25 cellular contexts compared by ENCODE assay signal in genomic region chr11:122036493-122036892, GRCh38.
"Had no signal": no experiment of that assay in that cellular context is flagged by ENCODE, and none has a peak within 500 bp of the region (broad histone marks: within the 10 kb centered on the region; RNA-seq: fewer than 3 reads in every experiment).

No MANE protein-coding gene starts in this region.

- H3K9me3 ChIP-seq: adrenal gland, heart right ventricle, left lung, lower lobe of right lung, right lobe of liver, upper lobe of left lung had no signal

- H3K27me3 ChIP-seq: adrenal gland, foreskin keratinocyte, heart right ventricle, left lung, right lobe of liver, upper lobe of left lung had no signal

- H3K4me1 ChIP-seq: adrenal gland, left lung, lower lobe of right lung, right lobe of liver, upper lobe of left lung had no signal

- H3K4me1 Mint-ChIP-seq: activated CD4-positive, alpha-beta T cell treated with anti-CD3 and anti-CD28 coated beads for 36 hours; activated CD8-positive, alpha-beta memory T cell treated with anti-CD3 and anti-CD28 coated beads, Interleukin-2, amount 10 ng/mL, durations not matched to agents 7 days and 5 days; naive B cell; stimulated activated memory B cell treated with anti-CD40 and anti-IgM and Interleukin-4, amounts not matched to agents 10 μg/mL and 1 μg/mL and 100 μg/mL, for 72 hours; stimulated activated naive CD8-positive, alpha-beta T cell treated with anti-CD3 and anti-CD28 coated beads, Interleukin-15, amount 100 ng/mL, for 72 hours had no signal

- H3K36me3 ChIP-seq: adrenal gland, heart right ventricle, left lung, lower lobe of right lung, right lobe of liver, upper lobe of left lung had no signal

- H3K27ac ChIP-seq: adrenal gland, foreskin keratinocyte, left lung, lower lobe of right lung, right lobe of liver, upper lobe of left lung had no signal

- H3K27me3 Mint-ChIP-seq: activated CD8-positive, alpha-beta memory T cell treated with anti-CD3 and anti-CD28 coated beads, Interleukin-2, amount 10 ng/mL, durations not matched to agents 7 days and 5 days had no signal

- FAIRE-seq: endothelial cell of umbilical vein, small intestine had no signal

- ATAC-seq: activated CD4-positive, alpha-beta T cell treated with anti-CD3 and anti-CD28 coated beads for 36 hours; activated CD8-positive, alpha-beta memory T cell treated with anti-CD3 and anti-CD28 coated beads, Interleukin-2, amount 10 ng/mL, durations not matched to agents 7 days and 5 days; activated CD8-positive, alpha-beta T cell treated with anti-CD3 and anti-CD28 coated beads, Interleukin-2, amount 10 ng/mL, durations not matched to agents 7 days and 5 days; foreskin keratinocyte; left lung; lower lobe of right lung; right lobe of liver; stimulated activated memory B cell treated with anti-CD40 and anti-IgM and Interleukin-4, amounts not matched to agents 10 μg/mL and 1 μg/mL and 100 μg/mL, for 72 hours; stimulated activated naive CD8-positive, alpha-beta T cell treated with anti-CD3 and anti-CD28 coated beads, Interleukin-15, amount 100 ng/mL, for 72 hours had no signal

- H3K9me3 Mint-ChIP-seq: stimulated activated memory B cell treated with anti-CD40 and anti-IgM and Interleukin-4, amounts not matched to agents 10 μg/mL and 1 μg/mL and 100 μg/mL, for 72 hours had no signal

- H3K4me3 Mint-ChIP-seq: activated CD4-positive, alpha-beta T cell treated with anti-CD3 and anti-CD28 coated beads for 36 hours; activated CD8-positive, alpha-beta memory T cell treated with anti-CD3 and anti-CD28 coated beads, Interleukin-2, amount 10 ng/mL, durations not matched to agents 7 days and 5 days; activated CD8-positive, alpha-beta T cell treated with anti-CD3 and anti-CD28 coated beads, Interleukin-2, amount 10 ng/mL, durations not matched to agents 7 days and 5 days; activated naive CD8-positive, alpha-beta T cell; naive B cell; neural crest cell; stimulated activated memory B cell treated with anti-CD40 and anti-IgM and Interleukin-4, amounts not matched to agents 10 μg/mL and 1 μg/mL and 100 μg/mL, for 72 hours; stimulated activated naive CD8-positive, alpha-beta T cell treated with anti-CD3 and anti-CD28 coated beads, Interleukin-15, amount 100 ng/mL, for 72 hours had no signal

- DNase-seq: activated CD4-positive, alpha-beta T cell treated with anti-CD3 and anti-CD28 coated beads for 36 hours; activated CD4-positive, CD25-positive, alpha-beta regulatory T cell; activated CD8-positive, alpha-beta memory T cell treated with anti-CD3 and anti-CD28 coated beads, Interleukin-2, amount 10 ng/mL, durations not matched to agents 7 days and 5 days; activated CD8-positive, alpha-beta T cell treated with anti-CD3 and anti-CD28 coated beads, Interleukin-2, amount 10 ng/mL, durations not matched to agents 7 days and 5 days; activated naive CD4-positive, alpha-beta T cell treated with Interleukin-2 at 50 U/mL for 16 hours; activated T-cell treated with anti-CD3 and anti-CD28 coated beads, Interleukin-2, amount 50 U/mL, for 48 hours; adrenal gland; aorta; foreskin keratinocyte; heart right ventricle; left lung; lower lobe of right lung; naive B cell; occipital lobe; right lobe of liver; small intestine; stimulated activated CD4-positive, alpha-beta T cell treated with anti-CD3 and anti-CD28 coated beads, Interleukin-4, amount 100 ng/mL, for 4 hours; stimulated activated CD8-positive, alpha-beta memory T cell treated with anti-CD3 and anti-CD28 coated beads, Interleukin-4, amount 100 ng/mL, for 48 hours; stimulated activated naive CD8-positive, alpha-beta T cell treated with anti-CD3 and anti-CD28 coated beads, Interleukin-15, amount 100 ng/mL, for 72 hours; substantia nigra; upper lobe of left lung had no signal

- H3K4me3 ChIP-seq: adrenal gland, heart right ventricle, left lung, lower lobe of right lung, right lobe of liver, upper lobe of left lung had no signal

- H3K36me3 Mint-ChIP-seq: activated CD8-positive, alpha-beta memory T cell treated with anti-CD3 and anti-CD28 coated beads, Interleukin-2, amount 10 ng/mL, durations not matched to agents 7 days and 5 days; activated naive CD8-positive, alpha-beta T cell; naive B cell; stimulated activated memory B cell treated with anti-CD40 and anti-IgM and Interleukin-4, amounts not matched to agents 10 μg/mL and 1 μg/mL and 100 μg/mL, for 72 hours had no signal

- H3K27ac Mint-ChIP-seq: activated CD4-positive, alpha-beta T cell treated with anti-CD3 and anti-CD28 coated beads for 36 hours; activated CD8-positive, alpha-beta memory T cell treated with anti-CD3 and anti-CD28 coated beads, Interleukin-2, amount 10 ng/mL, durations not matched to agents 7 days and 5 days; activated CD8-positive, alpha-beta T cell treated with anti-CD3 and anti-CD28 coated beads, Interleukin-2, amount 10 ng/mL, durations not matched to agents 7 days and 5 days; activated naive CD8-positive, alpha-beta T cell; naive B cell; stimulated activated memory B cell treated with anti-CD40 and anti-IgM and Interleukin-4, amounts not matched to agents 10 μg/mL and 1 μg/mL and 100 μg/mL, for 72 hours; stimulated activated naive CD8-positive, alpha-beta T cell treated with anti-CD3 and anti-CD28 coated beads, Interleukin-15, amount 100 ng/mL, for 72 hours had no signal
